Comparison of ENCODE assay signal across 8 cellular contexts in genomic region chr17:42389135-42389417, GRCh38. TPM values are rescaled to one million over a fixed set of nuclear protein-coding genes. Genes with fewer than 3 reads are reported as not detected.
DNase-seq lines count a peak whose midpoint lies in the region; ATAC-seq and TF ChIP-seq lines count a peak whose summit lies in the region.

No MANE protein-coding gene starts in this region.

- H3K4me3 Mint-ChIP-seq in effector memory CD8-positive, alpha-beta T cell, result peak overlapping the region; percentile 96 to 99

- H3K27me3 Mint-ChIP-seq in effector memory CD8-positive, alpha-beta T cell, result no peaks in the 10 kb centered on the region

- peaks cover 18% of the 10 kb centered on the region for H3K36me3 ChIP-seq in MG63

- H3K4me1 Mint-ChIP-seq in effector memory CD8-positive, alpha-beta T cell (ENCODE audit: low read depth in 2 of 2), result peaks cover 29 to 42% of the 10 kb centered on the region in 2 donors

- TF ChIP-seq CTCF in omental fat pad (IDR thresholded peaks at IDR 0.05), result no peak

- peak overlapping the region; percentile 27 for H3K4me3 ChIP-seq in MG63

- DNase-seq in NCI-H510A treated with DMSO at 0.1 percent for 48 hours (lab: John Stamatoyannopoulos, UW) (peak; percentile 66), NCI-H510A (lab: John Stamatoyannopoulos, UW) (no peak), MG63 (no peak), omental fat pad (ENCODE audit: low spot score) (no peak), iPS-NIHi11 (ENCODE audit: low spot score) (no peak), LoVo (ENCODE audit: low spot score) (no peak), hippocampal formation (lab: John Stamatoyannopoulos, UW) (no peak)
- DNase-seq in effector memory CD8-positive, alpha-beta T cell, result no peak

- no peaks in the 10 kb centered on the region for H3K27me3 ChIP-seq in MG63

- no peak for ATAC-seq in effector memory CD8-positive, alpha-beta T cell (replicated peaks)
- peak; percentile 74 for ATAC-seq in omental fat pad (ENCODE audit: low FRiP score)

- H3K9me3 Mint-ChIP-seq in effector memory CD8-positive, alpha-beta T cell, result no peaks in the 10 kb centered on the region

- H3K36me3 Mint-ChIP-seq in effector memory CD8-positive, alpha-beta T cell (ENCODE audit: insufficient read depth), result peaks cover 33% of the 10 kb centered on the region

- H3K27ac Mint-ChIP-seq in effector memory CD8-positive, alpha-beta T cell, result peak overlapping the region; percentile 100

- no peaks in the 10 kb centered on the region for H3K9me3 ChIP-seq in MG63

RNA-seq across cellular contexts. Expression of gene STAT3, which starts 0.8 kb away (rescaled TPM):
- total RNA-seq in MG63 (2014; rRNA removed; shearing (Covaris generic); ENCODE audit: low replicate concordance), result 59.9 and 66.2 TPM in 2 replicates
- total RNA-seq in omental fat pad, result 100 to 1,000 TPM; 214 to 433 (median 280) TPM

RNA-seq across cellular contexts. Expression of gene CAVIN1, which starts 34.0 kb away (rescaled TPM):
- 799 and 958 TPM in 2 replicates for total RNA-seq in MG63 (2014; rRNA removed; shearing (Covaris generic); ENCODE audit: low replicate concordance)
- 100 to 1,000 TPM; 479 to 598 (median 526) TPM for total RNA-seq in omental fat pad
